Comparison of ENCODE assay signal across 8 cellular contexts in genomic region chr17:82458130-82458884, GRCh38. TPM values are rescaled to one million over a fixed set of nuclear protein-coding genes. Genes with fewer than 3 reads are reported as not detected.
DNase-seq lines count a peak whose midpoint lies in the region; ATAC-seq and TF ChIP-seq lines count a peak whose summit lies in the region.

TSS of gene NARF (plus strand) at chr17:82458741. CDS start at chr17:82458804, 63 bp downstream.

- intact Hi-C loops in dendritic cell treated with granulocyte-macrophage colony-stimulating factor and Interleukin-4, amounts not matched to agents 40 ng/mL and 50 ng/mL, for 4 days (cut with micrococcal nuclease): loop anchor here (1.0 to 2.0 kb wide), 2 partner anchors 8 to 18 kb away; partner anchors contain the start of gene CYBC1
- intact Hi-C loops in left lung (cut with DNase I): no loop called here

- no peaks in the 10 kb centered on the region for H3K27me3 Mint-ChIP-seq in dendritic cell treated with granulocyte-macrophage colony-stimulating factor and Interleukin-4, amounts not matched to agents 40 ng/mL and 50 ng/mL, for 4 days

- TF ChIP-seq CTCF in left lung (IDR thresholded peaks at IDR 0.05): no peak

- H3K4me1 ChIP-seq in BLaER1 treated with 17β-estradiol and CSF1 and Interleukin-3, amounts not matched to agents 10 nM and 100 nM: peaks cover 19 to 50% (median 31%) of the 10 kb centered on the region in 10 experiments
- H3K4me1 ChIP-seq in left lung: peaks cover 7 to 39% of the 10 kb centered on the region in 2 donors

- peaks cover 0 to 30% (median 19%) of the 10 kb centered on the region in 11 experiments; a peak in 20 of 22 replicates for H3K9me3 ChIP-seq in BLaER1 treated with 17β-estradiol and CSF1 and Interleukin-3, amounts not matched to agents 10 nM and 100 nM (replicated peaks in 1 of 11)
- H3K9me3 ChIP-seq in left lung: no peaks in the 10 kb centered on the region

- H3K27ac ChIP-seq in BLaER1 treated with 17β-estradiol and CSF1 and Interleukin-3, amounts not matched to agents 10 nM and 100 nM: peak within 1 kb of the TSS; percentile 95 to 100 (median 98)
- peak within 1 kb of the TSS; percentile 100 for H3K27ac ChIP-seq in left lung

- H4K20me1 ChIP-seq in BLaER1 treated with 17β-estradiol and CSF1 and Interleukin-3, amounts not matched to agents 10 nM and 100 nM: peaks cover 7 to 41% (median 26%) of the 10 kb centered on the region in 11 experiments; a peak in 17 of 22 replicates

- H3K4me3 Mint-ChIP-seq in dendritic cell treated with granulocyte-macrophage colony-stimulating factor and Interleukin-4, amounts not matched to agents 40 ng/mL and 50 ng/mL, for 4 days: peak within 1 kb of the TSS; percentile 94

- peak; percentile 99 for DNase-seq in NCI-H748 (lab: John Stamatoyannopoulos, UW; ENCODE audit: unreplicated experiment)
- DNase-seq in activated CD4-positive, alpha-beta T cell treated with anti-CD3 and anti-CD28 coated beads, Interleukin-2, amount 50 U/mL, for 1 hour: peak; percentile 93
- peak; percentile 97 to 98 for DNase-seq in left lung
- peak; percentile 94 to 95 for DNase-seq in stimulated activated CD4-positive, alpha-beta T cell treated with anti-CD3 and anti-CD28 coated beads, Interleukin-2, amount 100 ng/mL, for 48 hours

- H3K4me1 Mint-ChIP-seq in dendritic cell treated with granulocyte-macrophage colony-stimulating factor and Interleukin-4, amounts not matched to agents 40 ng/mL and 50 ng/mL, for 4 days (ENCODE audit: low read depth): peaks cover 42% of the 10 kb centered on the region

- H3K27me3 ChIP-seq in BLaER1 treated with 17β-estradiol and CSF1 and Interleukin-3, amounts not matched to agents 10 nM and 100 nM: no peaks in the 10 kb centered on the region
- no peaks in the 10 kb centered on the region for H3K27me3 ChIP-seq in left lung

- H3K4me2 ChIP-seq in BLaER1 treated with 17β-estradiol and CSF1 and Interleukin-3, amounts not matched to agents 10 nM and 100 nM: peak within 1 kb of the TSS; percentile 82 to 96 (median 91)

- ATAC-seq in GM19351 (IDR thresholded peaks at IDR 0.05; ENCODE audit: unreplicated experiment): peak; percentile 95
- ATAC-seq in HG03521 (IDR thresholded peaks at IDR 0.05; ENCODE audit: unreplicated experiment): peak; percentile 92
- ATAC-seq in left lung: peak; percentile 97

- H3K27ac Mint-ChIP-seq in dendritic cell treated with granulocyte-macrophage colony-stimulating factor and Interleukin-4, amounts not matched to agents 40 ng/mL and 50 ng/mL, for 4 days: peak within 1 kb of the TSS; percentile 96

- no peaks in the 10 kb centered on the region for H3K9me3 Mint-ChIP-seq in dendritic cell treated with granulocyte-macrophage colony-stimulating factor and Interleukin-4, amounts not matched to agents 40 ng/mL and 50 ng/mL, for 4 days

- peak within 1 kb of the TSS; percentile 80 to 99 (median 90) for H3K4me3 ChIP-seq in BLaER1 treated with 17β-estradiol and CSF1 and Interleukin-3, amounts not matched to agents 10 nM and 100 nM
- peak within 1 kb of the TSS; percentile 90 to 96 for H3K4me3 ChIP-seq in left lung

- peaks cover 42% of the 10 kb centered on the region for H3K36me3 Mint-ChIP-seq in dendritic cell treated with granulocyte-macrophage colony-stimulating factor and Interleukin-4, amounts not matched to agents 40 ng/mL and 50 ng/mL, for 4 days (ENCODE audit: low read depth)

- H3K9ac ChIP-seq in BLaER1 treated with 17β-estradiol and CSF1 and Interleukin-3, amounts not matched to agents 10 nM and 100 nM: peak within 1 kb of the TSS; percentile 94 to 99 (median 97)

- H3K36me3 ChIP-seq in BLaER1 treated with 17β-estradiol and CSF1 and Interleukin-3, amounts not matched to agents 10 nM and 100 nM: peaks cover 35 to 45% (median 37%) of the 10 kb centered on the region in 11 experiments
- peaks cover 0 to 34% of the 10 kb centered on the region in 2 donors for H3K36me3 ChIP-seq in left lung

RNA-seq across cellular contexts. Expression of gene NARF, which starts in this region (rescaled TPM):
- 10 to 100 TPM; 38.9 to 52.4 TPM for total RNA-seq in left lung

Comparison
In these comparisons a context has a peak if more than half of its experiments do, and no peak if none do; other contexts are left out.
1. Peak in every context shown above with its lines: DNase-seq, ATAC-seq, H3K4me3 ChIP-seq and H3K27ac ChIP-seq.